Comparison of ENCODE assay signal across 8 cellular contexts in genomic region chr12:88393017-88393767, GRCh38.
A peak's percentile ranks its signal among the peaks of the same experiment; 100 is the strongest.
DNase-seq lines count a peak whose midpoint lies in the region; ATAC-seq and TF ChIP-seq lines count a peak whose summit lies in the region.

No MANE protein-coding gene starts in this region.

- H4K8ac ChIP-seq in IMR-90 (ENCODE audit: low read depth in 2 of 2, low read length in 2 of 2), result no peak overlapping the region

- no peaks in the 10 kb centered on the region for H3K9me3 ChIP-seq in IMR-90 (ENCODE audit: control insufficient read depth, insufficient read depth, low read length)
- H3K9me3 ChIP-seq in body of pancreas, result no peaks in the 10 kb centered on the region
- peaks cover 0 to 5% (median 0%) of the 10 kb centered on the region in 8 donors for H3K9me3 ChIP-seq in spleen

- POLR2A ChIA-PET in IMR-90 (lab: Charles Lee; ENCODE audit: unreplicated experiment), result no interaction called here

- H3K4me3 ChIP-seq in IMR-90 (ENCODE audit: insufficient read depth, low read depth, low read length) (no peak overlapping the region), body of pancreas (no peak overlapping the region), spleen (no peak overlapping the region)

- in situ Hi-C loops in IMR-90 (cut with MboI; ENCODE audit: low sequenced_read_pairs), result no loop called here

- TF ChIP-seq POLR2A in IMR-90 (IDR thresholded peaks at IDR 0.05; ENCODE audit: low read depth, low read length) (no peak), body of pancreas (IDR thresholded peaks at IDR 0.05) (no peak), spleen (IDR thresholded peaks at IDR 0.05) (no peak)

- peak overlapping the region; percentile 54 for H2AFZ ChIP-seq in IMR-90 (replicated peaks; ENCODE audit: low read length, poor library complexity)

- 0 out of 2 replicates have a peak, but pooled peaks cover 8% of the 10 kb centered on the region for H3K9me1 ChIP-seq in IMR-90 (ENCODE audit: insufficient read depth, low read length)

- H3K4me1 ChIP-seq in IMR-90 (ENCODE audit: control insufficient read depth, insufficient read depth, low read length), result peaks cover 4% of the 10 kb centered on the region
- H3K4me1 ChIP-seq in body of pancreas, result no peaks in the 10 kb centered on the region
- no peaks in the 10 kb centered on the region for H3K4me1 ChIP-seq in spleen

- peak overlapping the region; percentile 15 for H3K4ac ChIP-seq in IMR-90 (ENCODE audit: low read depth, low read length)

- H3K4me2 ChIP-seq in IMR-90 (ENCODE audit: low read depth, low read length), result no peak overlapping the region

- H3K56ac ChIP-seq in IMR-90 (ENCODE audit: extremely low read depth, insufficient read depth, low read length), result no peak overlapping the region

- H2BK5ac ChIP-seq in IMR-90 (ENCODE audit: low read depth, low read length, poor library complexity, severe bottlenecking), result no peak overlapping the region

- peak overlapping the region; percentile 20 for H2BK120ac ChIP-seq in IMR-90 (ENCODE audit: low read depth, low read length)

- H3K27ac ChIP-seq in IMR-90 (ENCODE audit: insufficient read depth, low read length) (no peak overlapping the region), body of pancreas (no peak overlapping the region), spleen (no peak overlapping the region)

- CTCF ChIA-PET in IMR-90 (lab: Yijun Ruan, JAX), result interaction anchor here (0.6 to 1.3 kb wide), 6 partner anchors 14 to 436 kb away, joined by 3 to 9 read pairs (median 5); no protein-coding TSS in a partner anchor

- ATAC-seq in IMR-90 (ENCODE audit: low read depth) (no peak), body of pancreas (no peak), sciatic nerve (peak; percentile 42)

- peak overlapping the region; percentile 75 for H2BK20ac ChIP-seq in IMR-90 (ENCODE audit: low read depth, low read length)

- peak overlapping the region; percentile 52 for H2AK9ac ChIP-seq in IMR-90 (replicated peaks; ENCODE audit: low read depth, low read length, poor library complexity)

- H3K36me3 ChIP-seq in IMR-90 (ENCODE audit: control insufficient read depth, insufficient read depth, low read length), result no peaks in the 10 kb centered on the region
- no peaks in the 10 kb centered on the region for H3K36me3 ChIP-seq in body of pancreas (replicated peaks in 1 of 2; ENCODE audit: insufficient read depth in 1 of 2, low read depth in 2 of 2)
- H3K36me3 ChIP-seq in spleen, result no peaks in the 10 kb centered on the region

- no peak overlapping the region for H3K18ac ChIP-seq in IMR-90 (ENCODE audit: low read depth, low read length)

- H3K23ac ChIP-seq in IMR-90 (ENCODE audit: low read depth, low read length), result no peak overlapping the region

- H2AK5ac ChIP-seq in IMR-90 (ENCODE audit: low read depth, low read length), result peak overlapping the region; percentile 6

- dilution Hi-C loops in IMR-90 (cut with HindIII; ENCODE audit: low sequenced_read_pairs, unreplicated experiment), result no loop called here

- no CpG with 5 or more reads among the region's 2 CpGs for WGBS in IMR-90 (ENCODE audit: extremely low coverage in 2 of 2, insufficient read length in 1 of 2), 2 experiments
- 49 to 58% methylated on average over 2 of the region's 2 CpGs for WGBS in body of pancreas, 2 donors
- WGBS in spleen, 5 donors, result 53 to 82% (median 72%) methylated on average over 1 to 2 of the region's 2 CpGs

- intact Hi-C loops in IMR-90 (cut with micrococcal nuclease), result loop anchor here (5.0 kb wide), 1 partner anchor 859 kb away; no protein-coding TSS in a partner anchor
- intact Hi-C loops in body of pancreas (cut with DNase I), result no loop called here
- intact Hi-C loops in sciatic nerve (cut with DNase I), result no loop called here
- intact Hi-C loops in spleen (cut with DNase I; ENCODE audit: low total_unique reads), result no loop called here

- BruUV-seq in IMR-90 (replicated peaks; lab: Mats Ljungman, UMichigan), result no TSS peak

- H3K14ac ChIP-seq in IMR-90 (replicated peaks; ENCODE audit: low read depth, low read length), result peak overlapping the region; percentile 38

- no peak overlapping the region for H4K5ac ChIP-seq in IMR-90 (ENCODE audit: low read depth, low read length)

- TF ChIP-seq CTCF in IMR-90 (conservative IDR thresholded peaks at IDR 0.05; ENCODE audit: low read depth, low read length) (peak; percentile 35; the same call in 1 of the 2 replicates), body of pancreas (IDR thresholded peaks at IDR 0.05) (peak; percentile 14 to 43 (median 30)), spleen (IDR thresholded peaks at IDR 0.05 in 8 of 11, conservative IDR thresholded peaks at IDR 0.05 in 3 of 11) (peak in 3 of 11 experiments; percentile 14 to 26 (median 24))

- H3K79me1 ChIP-seq in IMR-90 (ENCODE audit: low read depth in 1 of 2, low read length in 2 of 2), result peaks cover 3 to 6% of the 10 kb centered on the region in 2 experiments; a peak in 1 of 4 replicates

- H3K9ac ChIP-seq in IMR-90 (ENCODE audit: low read depth, low read length), result no peak overlapping the region

- DNase-seq in NOMO-1 treated with DMSO at 0.1 percent for 48 hours (lab: John Stamatoyannopoulos, UW; ENCODE audit: unreplicated experiment) (peak; percentile 18), NOMO-1 treated with dmso at 0.1 percent for 144 hours (lab: John Stamatoyannopoulos, UW; ENCODE audit: unreplicated experiment) (no peak), IMR-90 (peak; percentile 35), body of pancreas (peak in 1 of 4 donors; percentile 8), sciatic nerve (ENCODE audit: low spot score) (no peak), spleen (no peak), NCI-H1436 (lab: John Stamatoyannopoulos, UW) (no peak), NCI-H345 (lab: John Stamatoyannopoulos, UW) (no peak)

- H2BK15ac ChIP-seq in IMR-90 (ENCODE audit: low read depth, low read length), result peak overlapping the region; percentile 44; the same call in 1 of the 3 replicates

- H4K20me1 ChIP-seq in IMR-90 (ENCODE audit: insufficient read depth, low read length), result no peaks in the 10 kb centered on the region

- H3K27me3 ChIP-seq in IMR-90 (ENCODE audit: control insufficient read depth, insufficient read depth, low read length), result no peaks in the 10 kb centered on the region
- no peaks in the 10 kb centered on the region for H3K27me3 ChIP-seq in body of pancreas
- H3K27me3 ChIP-seq in spleen (replicated peaks in 1 of 7), result no peaks in the 10 kb centered on the region

- peak; percentile 32 for TF ChIP-seq RAD21 in IMR-90 (IDR thresholded peaks at IDR 0.05; ENCODE audit: low read length)

- H4K91ac ChIP-seq in IMR-90 (ENCODE audit: insufficient read depth, low read depth, low read length), result peak overlapping the region; percentile 10; the same call in 1 of the 2 replicates

TF ChIP-seq in IMR-90, 13 proteins besides CTCF, POLR2A, EP300 and RAD21:
- no peak for TF ChIP-seq ELK1 (IDR thresholded peaks at IDR 0.05; ENCODE audit: borderline replicate concordance, low read depth, low read length)
- peak; percentile 43; the same call in 1 of the 2 replicates for TF ChIP-seq SMC3 (IDR thresholded peaks at IDR 0.05; ENCODE audit: low read depth, low read length)

Comparison
In these comparisons a context has a peak if more than half of its experiments do, and no peak if none do; other contexts are left out.
1. DNase-seq: peak in NOMO-1 treated with DMSO at 0.1 percent for 48 hours (single experiment) and IMR-90 (single experiment); none in NOMO-1 treated with dmso at 0.1 percent for 144 hours (single experiment), sciatic nerve (single experiment), spleen (single experiment), NCI-H1436 (single experiment) and NCI-H345 (single experiment).